9 cellular contexts compared by ENCODE assay signal in genomic region chr19:49064768-49065611, GRCh38. TPM values are rescaled to one million over a fixed set of nuclear protein-coding genes. Genes with fewer than 3 reads are reported as not detected.
A peak's percentile ranks its signal among the peaks of the same experiment; 100 is the strongest.
DNase-seq lines count a peak whose midpoint lies in the region; ATAC-seq and TF ChIP-seq lines count a peak whose summit lies in the region.
"Had no signal": no experiment of that assay in that cellular context is flagged by ENCODE, and none has a peak within 500 bp of the region (broad histone marks: within the 10 kb centered on the region; RNA-seq: fewer than 3 reads in every experiment).

Gene NTF4, minus strand, starts transcription at chr19:49064818. Its CDS starts 2,821 bp downstream, at chr19:49061997.

- H3K9me3 ChIP-seq in OCI-LY3 (ENCODE audit: insufficient read depth, low read length) = no peaks in the 10 kb centered on the region

- TF ChIP-seq CTCF in OCI-LY3 (IDR thresholded peaks at IDR 0.05; ENCODE audit: low read depth, low read length) (no peak), fibroblast of villous mesenchyme (IDR thresholded peaks at IDR 0.05; ENCODE audit: insufficient read depth, low read depth, low read length) (no peak), progenitor cell of endocrine pancreas (IDR thresholded peaks at IDR 0.05; ENCODE audit: unreplicated experiment) (no peak)

- no peaks in the 10 kb centered on the region for H3K4me1 ChIP-seq in OCI-LY3 (ENCODE audit: low read length)

- H3K27me3 ChIP-seq in OCI-LY3 (ENCODE audit: low read depth, low read length) = peaks cover 25% of the 10 kb centered on the region

- DNase-seq in ELR (ENCODE audit: low read depth) = peak; percentile 40
- DNase-seq in fibroblast of villous mesenchyme (ENCODE audit: low read depth) = peak; percentile 30
- DNase-seq in progenitor cell of endocrine pancreas (ENCODE audit: low spot score, unreplicated experiment) = peak; percentile 61
- DNase-seq in amygdala (lab: John Stamatoyannopoulos, UW) = no peak
- DNase-seq in SIG-M5 treated with dmso at 0.1 percent for 504 hours (lab: John Stamatoyannopoulos, UW; ENCODE audit: unreplicated experiment) = no peak
- DNase-seq in NCI-H345 (lab: John Stamatoyannopoulos, UW) = no peak
- DNase-seq: stimulated activated CD4-positive, alpha-beta T cell treated with anti-CD3 and anti-CD28 coated beads, Interleukin-2, amount 100 ng/mL, for 24 hours had no signal

- no peak for ATAC-seq in GM21423 (IDR thresholded peaks at IDR 0.05; ENCODE audit: unreplicated experiment)

- no peak within 1 kb of the TSS for H3K9ac ChIP-seq in OCI-LY3 (ENCODE audit: low read length)

- H3K27me3 Mint-ChIP-seq in progenitor cell of endocrine pancreas = peaks cover 61% of the 10 kb centered on the region

- H3K4me3 ChIP-seq in OCI-LY3 (ENCODE audit: low read length) (no peak within 1 kb of the TSS), fibroblast of villous mesenchyme (ENCODE audit: low read depth, low read length) (peak within 1 kb of the TSS; percentile 27)

- no peaks in the 10 kb centered on the region for H4K20me1 ChIP-seq in OCI-LY3 (ENCODE audit: insufficient read depth, low read length)

- H3K79me2 ChIP-seq in OCI-LY3 (ENCODE audit: low read length) = no peaks in the 10 kb centered on the region

- peak within 1 kb of the TSS; percentile 41 for H3K4me3 Mint-ChIP-seq in progenitor cell of endocrine pancreas (ENCODE audit: low read depth)

- no peak within 1 kb of the TSS for H3K27ac ChIP-seq in OCI-LY3 (ENCODE audit: low read length)

- peaks cover 4% of the 10 kb centered on the region for H3K4me1 Mint-ChIP-seq in progenitor cell of endocrine pancreas (ENCODE audit: low read depth)

- no peak within 1 kb of the TSS for H2AFZ ChIP-seq in OCI-LY3 (ENCODE audit: low read depth, low read length)

- 0 out of 2 replicates have a peak within 1 kb of the TSS, but pooled peaks have one; percentile 29 for H3K4me2 ChIP-seq in OCI-LY3 (ENCODE audit: low read length)

- H3K9me3 Mint-ChIP-seq in progenitor cell of endocrine pancreas (ENCODE audit: low read depth) = peaks cover 3% of the 10 kb centered on the region

- no peaks in the 10 kb centered on the region for H3K36me3 ChIP-seq in OCI-LY3 (replicated peaks; ENCODE audit: low read depth, low read length)

- no peak within 1 kb of the TSS for H3K27ac Mint-ChIP-seq in progenitor cell of endocrine pancreas

- H3K36me3 Mint-ChIP-seq in progenitor cell of endocrine pancreas (ENCODE audit: insufficient read depth) = no peaks in the 10 kb centered on the region

RNA-seq across cellular contexts. Expression of gene NTF4, which starts in this region (rescaled TPM):
- total RNA-seq in fibroblast of villous mesenchyme (not detected in 2 replicates), progenitor cell of endocrine pancreas (0.91 and 1.5 TPM in 2 replicates)

Comparison
In these comparisons a context has a peak if more than half of its experiments do, and no peak if none do; other contexts are left out.
1. Peak in DNase-seq and H3K4me3 ChIP-seq in fibroblast of villous mesenchyme; RNA of the gene not detected or under 1 TPM.
2. DNase-seq: peak in ELR (single experiment) and progenitor cell of endocrine pancreas (single experiment); none in amygdala (0 of 56), SIG-M5 treated with dmso at 0.1 percent for 504 hours (single experiment) and NCI-H345 (single experiment).